ENCODE assay signal across 24 cellular contexts in the genomic region with DNA sequence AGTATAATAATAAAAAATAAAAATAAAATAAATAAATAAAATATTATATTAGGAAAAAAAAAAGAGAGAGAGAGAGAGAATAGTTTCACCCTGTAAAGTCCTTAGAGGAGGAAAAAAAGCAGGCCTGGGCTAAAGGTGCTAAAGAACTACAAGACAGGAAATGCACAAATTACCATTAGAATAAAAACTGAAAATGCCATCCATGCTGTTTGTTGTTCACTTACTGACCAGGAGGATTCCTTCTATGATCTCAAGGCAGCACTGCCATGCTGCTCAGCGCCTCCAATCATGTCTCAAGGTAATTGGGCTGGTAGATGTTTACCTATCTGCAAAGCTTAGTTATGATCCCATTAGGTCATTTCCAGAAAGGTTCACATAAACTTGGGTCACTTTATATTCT.
"Had no signal": no experiment of that assay in that cellular context is flagged by ENCODE, and none has a peak within 500 bp of the region (broad histone marks: within the 10 kb centered on the region; RNA-seq: fewer than 3 reads in every experiment).

No MANE protein-coding gene starts in this region.

- H3K4me3 ChIP-seq: colonic mucosa, coronary artery, dorsolateral prefrontal cortex, esophagus squamous epithelium, gastrocnemius medialis, gastroesophageal sphincter, heart left ventricle, heart right ventricle had no signal

- H3K9me3 ChIP-seq: colonic mucosa, esophagus squamous epithelium, gastrocnemius medialis, gastroesophageal sphincter, heart left ventricle had no signal

- H3K4me3 Mint-ChIP-seq: dendritic cell treated with granulocyte-macrophage colony-stimulating factor and Interleukin-4, amounts not matched to agents 40 ng/mL and 50 ng/mL, for 4 days; effector memory CD8-positive, alpha-beta T cell; endodermal cell had no signal

- H3K27ac Mint-ChIP-seq: dendritic cell treated with granulocyte-macrophage colony-stimulating factor and Interleukin-4, amounts not matched to agents 40 ng/mL and 50 ng/mL, for 4 days; effector memory CD8-positive, alpha-beta T cell; endodermal cell had no signal

- H3K27me3 ChIP-seq: colonic mucosa, dorsolateral prefrontal cortex, esophagus squamous epithelium, foreskin keratinocyte, gastrocnemius medialis, gastroesophageal sphincter had no signal

- DNase-seq: colonic mucosa; cortex of kidney; dermis blood vessel endothelial cell; dorsolateral prefrontal cortex; effector CD4-positive, alpha-beta T cell; effector CD8-positive, alpha-beta T cell; effector memory CD4-positive, alpha-beta T cell; effector memory CD8-positive, alpha-beta T cell; endodermal cell; erythroblast; esophagus squamous epithelium; foreskin fibroblast; foreskin keratinocyte; foreskin melanocyte; gastrocnemius medialis; glutamatergic neuron; head of caudate nucleus; heart left ventricle; heart right ventricle had no signal

- H3K27me3 Mint-ChIP-seq: dendritic cell treated with granulocyte-macrophage colony-stimulating factor and Interleukin-4, amounts not matched to agents 40 ng/mL and 50 ng/mL, for 4 days; effector memory CD8-positive, alpha-beta T cell had no signal

- ATAC-seq: effector memory CD8-positive, alpha-beta T cell; esophagus mucosa; foreskin keratinocyte; gastrocnemius medialis; gastroesophageal sphincter; heart left ventricle; heart right ventricle had no signal

- H3K27ac ChIP-seq: colonic mucosa, coronary artery, epithelial cell of prostate, esophagus squamous epithelium, foreskin keratinocyte, gastrocnemius medialis, gastroesophageal sphincter, heart left ventricle, heart right ventricle had no signal

- H3K9me3 Mint-ChIP-seq: endodermal cell had no signal

- H3K4me1 ChIP-seq: colonic mucosa, esophagus squamous epithelium, foreskin keratinocyte, gastrocnemius medialis, gastroesophageal sphincter, heart left ventricle, heart right ventricle had no signal

- H3K36me3 ChIP-seq: colonic mucosa, esophagus squamous epithelium, gastrocnemius medialis, gastroesophageal sphincter, heart left ventricle, heart right ventricle had no signal

- H3K4me1 Mint-ChIP-seq: endodermal cell had no signal
